ENCODE assay signal across 8 cellular contexts in the genomic region with DNA sequence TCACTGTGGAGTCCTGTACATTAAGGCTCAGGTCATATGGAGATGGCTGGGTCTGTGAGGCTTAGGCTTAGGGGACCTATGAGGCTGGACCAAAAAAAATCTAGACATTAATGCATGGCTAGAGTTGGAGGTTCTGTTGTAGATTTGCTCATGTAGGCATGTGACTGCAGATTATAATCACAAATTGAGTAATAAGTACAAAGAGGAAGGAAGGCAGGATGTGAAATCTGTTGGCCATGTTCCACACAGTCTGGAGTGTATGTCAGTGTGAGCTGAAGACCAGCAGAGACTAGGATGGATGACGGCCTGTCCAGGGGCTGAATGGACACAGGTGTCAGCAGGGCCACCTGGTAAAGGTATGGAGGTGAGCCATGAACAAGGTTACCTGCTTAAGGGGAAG. TPM values are rescaled to one million over a fixed set of nuclear protein-coding genes. Genes with fewer than 3 reads are reported as not detected.
DNase-seq lines count a peak whose midpoint lies in the region; ATAC-seq and TF ChIP-seq lines count a peak whose summit lies in the region.

A gene with protein sequence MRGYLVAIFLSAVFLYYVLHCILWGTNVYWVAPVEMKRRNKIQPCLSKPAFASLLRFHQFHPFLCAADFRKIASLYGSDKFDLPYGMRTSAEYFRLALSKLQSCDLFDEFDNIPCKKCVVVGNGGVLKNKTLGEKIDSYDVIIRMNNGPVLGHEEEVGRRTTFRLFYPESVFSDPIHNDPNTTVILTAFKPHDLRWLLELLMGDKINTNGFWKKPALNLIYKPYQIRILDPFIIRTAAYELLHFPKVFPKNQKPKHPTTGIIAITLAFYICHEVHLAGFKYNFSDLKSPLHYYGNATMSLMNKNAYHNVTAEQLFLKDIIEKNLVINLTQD (plus strand): TSS at position 265 of the 400 bp plus-strand sequence. CDS start 5,101 bp downstream, outside the sequence.

- intact Hi-C loops in heart right ventricle (cut with DNase I): loop anchor here in 1 of 10 donors (5.0 kb wide), 1 partner anchor 71 kb away; no protein-coding TSS in a partner anchor

- H3K27ac ChIP-seq in RWPE2 (ENCODE audit: poor library complexity, severe bottlenecking) (no peak within 1 kb of the TSS), heart right ventricle (peak within 1 kb of the TSS in 8 of 10 donors; percentile 25 to 85 (median 70)), substantia nigra (ENCODE audit: low read depth, low read length, poor library complexity, severe bottlenecking) (peak within 1 kb of the TSS; percentile 17), Karpas-422 (ENCODE audit: low read length) (no peak within 1 kb of the TSS)

- H3K9ac ChIP-seq in Karpas-422 (ENCODE audit: low read length): no peak within 1 kb of the TSS

- H3K9me3 ChIP-seq in RWPE2 (ENCODE audit: severe bottlenecking) (no peaks in the 10 kb centered on the region), heart right ventricle (no peaks in the 10 kb centered on the region), Karpas-422 (ENCODE audit: low read length) (no peaks in the 10 kb centered on the region)

- H3K27me3 ChIP-seq in RWPE2 (ENCODE audit: insufficient read depth, poor library complexity, severe bottlenecking) (no peaks in the 10 kb centered on the region), heart right ventricle (no peaks in the 10 kb centered on the region), Karpas-422 (ENCODE audit: low read length) (no peaks in the 10 kb centered on the region)

- no peaks in the 10 kb centered on the region for H3K79me2 ChIP-seq in Karpas-422 (ENCODE audit: low read length)

- no peaks in the 10 kb centered on the region for H4K20me1 ChIP-seq in Karpas-422 (ENCODE audit: insufficient read depth, low read depth, low read length)

- H3K9me2 ChIP-seq in Karpas-422 (replicated peaks; ENCODE audit: insufficient read depth, low read length): no peaks in the 10 kb centered on the region

- DNase-seq in RWPE2 (ENCODE audit: low spot score): no peak
- DNase-seq in heart right ventricle: peak in 1 of 2 donors; percentile 48
- DNase-seq in substantia nigra (lab: John Stamatoyannopoulos, UW): peak in 2 of 49 donors; percentile 14 to 15
- DNase-seq in Karpas-422: no peak
- DNase-seq in NCI-H2171 treated with DMSO at 0.1 percent for 48 hours (lab: John Stamatoyannopoulos, UW): no peak
- DNase-seq in amniotic stem cell (lab: John Stamatoyannopoulos, UW): no peak

- H3K36me3 ChIP-seq in RWPE2 (ENCODE audit: low read depth) (no peaks in the 10 kb centered on the region), heart right ventricle (peaks cover 0 to under 1% (median 0%) of the 10 kb centered on the region in 9 donors), Karpas-422 (ENCODE audit: insufficient read depth, low read length) (no peaks in the 10 kb centered on the region)

- TF ChIP-seq CTCF in RWPE2 (IDR thresholded peaks at IDR 0.05; ENCODE audit: poor library complexity, severe bottlenecking) (no peak), heart right ventricle (IDR thresholded peaks at IDR 0.05) (no peak)

- no peaks in the 10 kb centered on the region for H3K4me1 ChIP-seq in RWPE2 (ENCODE audit: insufficient read depth, poor library complexity, severe bottlenecking)
- peaks cover 8 to 99% (median 93%) of the 10 kb centered on the region in 9 donors for H3K4me1 ChIP-seq in heart right ventricle
- no peaks in the 10 kb centered on the region for H3K4me1 ChIP-seq in Karpas-422 (ENCODE audit: low read length)

- ATAC-seq in GM19452 (IDR thresholded peaks at IDR 0.05; ENCODE audit: unreplicated experiment) (peak; percentile 55), RWPE2 (ENCODE audit: low read depth) (peak; percentile 33; the same call in 1 of the 3 replicates), heart right ventricle (peak; percentile 43 to 74 (median 62)), HG03159 (IDR thresholded peaks at IDR 0.05; ENCODE audit: unreplicated experiment) (no peak)

- H3K4me3 ChIP-seq in RWPE2 (ENCODE audit: severe bottlenecking) (no peak within 1 kb of the TSS), heart right ventricle (peak within 1 kb of the TSS in 6 of 10 donors; percentile 7 to 48 (median 24)), Karpas-422 (ENCODE audit: low read length) (no peak within 1 kb of the TSS)

- no peak within 1 kb of the TSS for H2AFZ ChIP-seq in Karpas-422 (ENCODE audit: low read length)

- 11 to 21% methylated on average over 1 of the region's 1 CpG for WGBS in heart right ventricle, 2 donors

- no peak within 1 kb of the TSS for H3K4me2 ChIP-seq in Karpas-422 (ENCODE audit: low read depth, low read length, poor library complexity, severe bottlenecking)

RNA-seq across cellular contexts. Expression of the gene that starts here (rescaled TPM):
- 10 to 100 TPM; 27.3 to 92.9 (median 62.6) TPM for total RNA-seq in heart right ventricle
- 10 to 100 TPM; 44.6 to 50.8 TPM for polyA plus RNA-seq in heart right ventricle
- not detected in 2 replicates for total RNA-seq in Karpas-422 (2014; rRNA removed; shearing (Covaris generic); ENCODE audit: low replicate concordance)

Comparison
In these comparisons a context has a peak if more than half of its experiments do, and no peak if none do; other contexts are left out.
1. RNA of the gene that starts here (total RNA-seq): 27.3 to 92.9 TPM in heart right ventricle; not detected in Karpas-422; every median in the first group is over 10 times any median in the second.
2. H3K27ac ChIP-seq: peak in heart right ventricle (8 of 10) and substantia nigra (single experiment); none in RWPE2 (single experiment) and Karpas-422 (single experiment).
3. H3K4me3 ChIP-seq: peak in heart right ventricle (6 of 10); none in RWPE2 (single experiment) and Karpas-422 (single experiment).